8 cellular contexts compared by ENCODE assay signal in genomic region chr17:30116661-30117547, GRCh38. TPM values are rescaled to one million over a fixed set of nuclear protein-coding genes. Genes with fewer than 3 reads are reported as not detected.
DNase-seq lines count a peak whose midpoint lies in the region; ATAC-seq and TF ChIP-seq lines count a peak whose summit lies in the region.

A gene with protein sequence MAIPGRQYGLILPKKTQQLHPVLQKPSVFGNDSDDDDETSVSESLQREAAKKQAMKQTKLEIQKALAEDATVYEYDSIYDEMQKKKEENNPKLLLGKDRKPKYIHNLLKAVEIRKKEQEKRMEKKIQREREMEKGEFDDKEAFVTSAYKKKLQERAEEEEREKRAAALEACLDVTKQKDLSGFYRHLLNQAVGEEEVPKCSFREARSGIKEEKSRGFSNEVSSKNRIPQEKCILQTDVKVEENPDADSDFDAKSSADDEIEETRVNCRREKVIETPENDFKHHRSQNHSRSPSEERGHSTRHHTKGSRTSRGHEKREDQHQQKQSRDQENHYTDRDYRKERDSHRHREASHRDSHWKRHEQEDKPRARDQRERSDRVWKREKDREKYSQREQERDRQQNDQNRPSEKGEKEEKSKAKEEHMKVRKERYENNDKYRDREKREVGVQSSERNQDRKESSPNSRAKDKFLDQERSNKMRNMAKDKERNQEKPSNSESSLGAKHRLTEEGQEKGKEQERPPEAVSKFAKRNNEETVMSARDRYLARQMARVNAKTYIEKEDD (plus strand): TSS chr17:30116816. CDS start chr17:30116844, 28 bp downstream.

- no peak for TF ChIP-seq CTCF in left lung (IDR thresholded peaks at IDR 0.05)

- H4K20me1 ChIP-seq in BLaER1 = peaks cover 31% of the 10 kb centered on the region; the same call in 1 of the 2 replicates

- H3K27ac ChIP-seq in BLaER1 = peak within 1 kb of the TSS; percentile 98
- H3K27ac ChIP-seq in left lung = peak within 1 kb of the TSS; percentile 98 to 99

- intact Hi-C loops in left lung (cut with DNase I) = no loop called here

- H3K36me3 ChIP-seq in BLaER1 (peaks cover 29% of the 10 kb centered on the region), left lung (peaks cover 0 to 30% of the 10 kb centered on the region in 2 donors)

- H3K27me3 ChIP-seq in BLaER1 = no peaks in the 10 kb centered on the region
- H3K27me3 ChIP-seq in left lung = no peaks in the 10 kb centered on the region

- peak within 1 kb of the TSS; percentile 97 for H3K9ac ChIP-seq in BLaER1

- H3K4me1 ChIP-seq in BLaER1 (peaks cover 30% of the 10 kb centered on the region), left lung (peaks cover 11 to 40% of the 10 kb centered on the region in 2 donors)

- DNase-seq in NCI-H82 (lab: John Stamatoyannopoulos, UW) (peak; percentile 96), dermis blood vessel endothelial cell (peak; percentile 98), left lung (peak; percentile 96 to 98)
- peak; percentile 93 for DNase-seq in activated CD4-positive, alpha-beta T cell treated with anti-CD3 and anti-CD28 coated beads, Interleukin-2, amount 50 U/mL, for 4 hours
- peak; percentile 90 for DNase-seq in stimulated activated CD4-positive, alpha-beta T cell treated with anti-CD3 and anti-CD28 coated beads, Interleukin-2, amount 100 ng/mL, for 4 hours (ENCODE audit: low read depth)

- peak; percentile 86 for ATAC-seq in GM19328 (IDR thresholded peaks at IDR 0.05; ENCODE audit: unreplicated experiment)
- ATAC-seq in HG03571 (IDR thresholded peaks at IDR 0.05; ENCODE audit: unreplicated experiment) = peak; percentile 85
- ATAC-seq in left lung = peak; percentile 97

- peak within 1 kb of the TSS; percentile 74 for H3K4me2 ChIP-seq in BLaER1

- H3K4me3 ChIP-seq in BLaER1 = peak within 1 kb of the TSS; percentile 82
- H3K4me3 ChIP-seq in left lung = peak within 1 kb of the TSS; percentile 70 to 75

- H3K9me3 ChIP-seq in BLaER1 (no peaks in the 10 kb centered on the region), left lung (no peaks in the 10 kb centered on the region)

RNA-seq across cellular contexts. Expression of the gene that starts here (rescaled TPM):
- total RNA-seq in dermis blood vessel endothelial cell (10.6 and 13.0 TPM in 2 replicates), left lung (10 to 100 TPM; 17.7 to 35.5 TPM)

Comparison
In these comparisons a context has a peak if more than half of its experiments do, and no peak if none do; other contexts are left out.
1. Peak in every context shown above with its lines: DNase-seq, ATAC-seq, H3K4me3 ChIP-seq and H3K27ac ChIP-seq.